In the genomic region with DNA sequence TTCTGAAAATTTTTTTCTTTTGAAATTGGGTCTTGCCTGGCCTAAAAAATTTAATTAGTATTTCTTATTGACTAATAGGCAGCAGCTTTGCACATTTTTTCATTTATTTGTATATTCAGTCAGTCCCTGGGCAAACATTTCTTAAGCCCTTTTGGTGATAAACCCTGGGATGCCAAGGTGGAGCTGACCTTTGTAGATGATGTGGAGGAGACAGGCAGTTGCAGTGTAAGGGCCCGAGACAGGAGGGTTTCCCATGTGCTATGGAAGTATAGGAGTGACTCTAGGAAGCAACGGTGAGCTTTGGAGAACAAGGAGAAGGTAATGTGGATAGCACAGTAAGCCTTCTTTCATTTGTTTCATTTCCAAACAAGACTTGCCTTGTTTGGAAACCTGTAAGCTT, we compare ENCODE assay signal across 35 cellular contexts. TPM values are rescaled to one million over a fixed set of nuclear protein-coding genes. Genes with fewer than 3 reads are reported as not detected.
"Had no signal": no experiment of that assay in that cellular context is flagged by ENCODE, and none has a peak within 500 bp of the region (broad histone marks: within the 10 kb centered on the region; RNA-seq: fewer than 3 reads in every experiment).

No MANE protein-coding gene starts in this region.

- H3K4me2 ChIP-seq: smooth muscle cell had no signal

- DNase-seq: effector memory CD8-positive, alpha-beta T cell; esophagus squamous epithelium; foreskin melanocyte; glutamatergic neuron; heart right ventricle; hippocampal formation; left cardiac atrium; left lung; mesenchymal stem cell; mucosa of descending colon; naive B cell; nucleus accumbens; stimulated activated CD4-positive, alpha-beta T cell treated with anti-CD3 and anti-CD28 coated beads, Interleukin-12 subunit alpha, Interleukin-12 subunit beta, amount 100 ng/mL, for 4 hours; stimulated activated CD4-positive, alpha-beta T cell treated with anti-CD3 and anti-CD28 coated beads, Interleukin-1b, Interleukin-23, amount 100 ng/mL, for 48 hours; stimulated activated CD4-positive, alpha-beta T cell treated with anti-CD3 and anti-CD28 coated beads, Interleukin-4, amount 100 ng/mL, for 1 hour; stimulated activated naive CD4-positive, alpha-beta T cell treated with Interleukin-2 at 50 U/mL for 16 hours; stomach; thyroid gland; trophoblast cell had no signal

- H3K9me3 Mint-ChIP-seq: effector memory CD8-positive, alpha-beta T cell; mesothelial cell of epicardium; naive B cell; nephron; stimulated activated effector memory CD8-positive, alpha-beta T cell treated with anti-CD3 and anti-CD28 coated beads, Interleukin-12 subunit alpha, Interleukin-12 subunit beta, amount 100 ng/mL, for 72 hours had no signal

- H3K27ac ChIP-seq: esophagus squamous epithelium, heart right ventricle, left lung, prostate gland, right atrium auricular region, stomach, thyroid gland, vagina had no signal

- H3K4me3 ChIP-seq: esophagus squamous epithelium, heart right ventricle, left lung, mucosa of descending colon, prostate gland, right atrium auricular region, smooth muscle cell, stomach, thyroid gland, vagina had no signal

- H3K36me3 Mint-ChIP-seq: naive B cell had no signal

- H3K4me1 ChIP-seq: prostate gland had no signal

- H3K27ac Mint-ChIP-seq: effector memory CD8-positive, alpha-beta T cell; mesothelial cell of epicardium; nephron; stimulated activated effector memory CD8-positive, alpha-beta T cell treated with anti-CD3 and anti-CD28 coated beads, Interleukin-12 subunit alpha, Interleukin-12 subunit beta, amount 100 ng/mL, for 72 hours had no signal

- H3K36me3 ChIP-seq: esophagus squamous epithelium, heart right ventricle, left lung, prostate gland, right atrium auricular region, stomach, thyroid gland, vagina had no signal

- H3K4me3 Mint-ChIP-seq: effector memory CD8-positive, alpha-beta T cell; mesothelial cell of epicardium; stimulated activated effector memory CD8-positive, alpha-beta T cell treated with anti-CD3 and anti-CD28 coated beads, Interleukin-12 subunit alpha, Interleukin-12 subunit beta, amount 100 ng/mL, for 72 hours had no signal

- H3K9me3 ChIP-seq: esophagus squamous epithelium, heart right ventricle, left lung, mucosa of descending colon, prostate gland, right atrium auricular region, stomach, thyroid gland, vagina had no signal

- ATAC-seq: effector memory CD8-positive, alpha-beta T cell; heart right ventricle; left cardiac atrium; left lung; mucosa of descending colon; sciatic nerve; stimulated activated effector memory CD8-positive, alpha-beta T cell treated with anti-CD3 and anti-CD28 coated beads, Interleukin-12 subunit alpha, Interleukin-12 subunit beta, amount 100 ng/mL, for 72 hours had no signal

- H3K27me3 Mint-ChIP-seq: naive B cell had no signal

- H3K4me1 Mint-ChIP-seq: nephron; stimulated activated effector memory CD8-positive, alpha-beta T cell treated with anti-CD3 and anti-CD28 coated beads, Interleukin-12 subunit alpha, Interleukin-12 subunit beta, amount 100 ng/mL, for 72 hours had no signal

RNA-seq across cellular contexts. Expression of a gene that starts 3.5 kb away (rescaled TPM):
- total RNA-seq: right atrium auricular region had no signal

RNA-seq across cellular contexts. Expression of a gene that starts 56.4 kb away (rescaled TPM):
- total RNA-seq: dermis microvascular lymphatic vessel endothelial cell, esophagus squamous epithelium, heart right ventricle, kidney epithelial cell, left cardiac atrium, left lung, lower leg skin, lung microvascular endothelial cell, mesothelial cell of epicardium, mucosa of descending colon, osteocyte, right atrium auricular region, sciatic nerve, smooth muscle cell, stomach, subcutaneous adipose tissue, temporal lobe, thyroid gland, ureter, vagina had no signal
- polyA plus RNA-seq: heart right ventricle, smooth muscle cell, stomach had no signal
